Comparison of ENCODE assay signal across 14 cellular contexts in the genomic region with DNA sequence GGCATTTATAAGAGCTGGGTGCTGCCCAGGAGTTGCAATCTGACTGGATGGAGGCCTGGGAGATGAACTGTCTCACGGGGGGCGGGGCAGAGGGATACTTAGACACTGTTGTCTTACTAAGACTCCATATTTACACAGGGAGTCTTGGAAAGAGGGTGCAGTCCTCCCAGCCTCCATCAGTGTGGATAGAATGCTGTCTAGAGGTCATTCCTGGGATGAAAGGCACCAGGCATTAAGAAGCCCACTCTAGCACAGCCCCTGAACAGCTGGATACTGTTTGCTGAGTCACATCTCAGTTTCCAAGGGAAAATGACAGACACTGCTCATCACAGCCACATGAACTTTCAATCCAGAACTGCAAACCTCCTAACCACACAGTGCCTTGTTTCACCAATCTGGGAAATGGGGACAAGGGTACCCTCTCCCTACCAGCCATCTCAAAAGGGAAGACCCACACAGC. TPM values are rescaled to one million over a fixed set of nuclear protein-coding genes. Genes with fewer than 3 reads are reported as not detected.
DNase-seq lines count a peak whose midpoint lies in the region; ATAC-seq and TF ChIP-seq lines count a peak whose summit lies in the region.
"Had no signal": no experiment of that assay in that cellular context is flagged by ENCODE, and none has a peak within 500 bp of the region (broad histone marks: within the 10 kb centered on the region; RNA-seq: fewer than 3 reads in every experiment).

No MANE protein-coding gene starts in this region.

- H3K27me3 ChIP-seq in MG63, result no peaks in the 10 kb centered on the region

- H3K27me3 Mint-ChIP-seq in stimulated activated naive CD8-positive, alpha-beta T cell treated with anti-CD3 and anti-CD28 coated beads, Interleukin-15, Interleukin-2, amounts not matched to agents 100 ng/mL and 50 ng/mL, for 24 hours, result no peaks in the 10 kb centered on the region
- no peaks in the 10 kb centered on the region for H3K27me3 Mint-ChIP-seq in stimulated activated naive CD8-positive, alpha-beta T cell treated with anti-CD3 and anti-CD28 coated beads, Interleukin-15, amount 100 ng/mL, for 72 hours

- H3K9me3 Mint-ChIP-seq in stimulated activated naive CD8-positive, alpha-beta T cell treated with anti-CD3 and anti-CD28 coated beads, Interleukin-15, Interleukin-2, amounts not matched to agents 100 ng/mL and 50 ng/mL, for 24 hours, result no peaks in the 10 kb centered on the region
- H3K9me3 Mint-ChIP-seq in stimulated activated naive CD8-positive, alpha-beta T cell treated with anti-CD3 and anti-CD28 coated beads, Interleukin-15, amount 100 ng/mL, for 72 hours, result no peaks in the 10 kb centered on the region

- H3K27ac ChIP-seq in coronary artery, result no peak overlapping the region
- H3K27ac ChIP-seq: lower lobe of right lung had no signal

- no peaks in the 10 kb centered on the region for H3K36me3 ChIP-seq in MG63

- H3K36me3 Mint-ChIP-seq in stimulated activated naive CD8-positive, alpha-beta T cell treated with anti-CD3 and anti-CD28 coated beads, Interleukin-15, Interleukin-2, amounts not matched to agents 100 ng/mL and 50 ng/mL, for 24 hours (ENCODE audit: low read depth), result peaks cover 15% of the 10 kb centered on the region

- H3K4me1 Mint-ChIP-seq in stimulated activated naive CD8-positive, alpha-beta T cell treated with anti-CD3 and anti-CD28 coated beads, Interleukin-15, Interleukin-2, amounts not matched to agents 100 ng/mL and 50 ng/mL, for 24 hours (ENCODE audit: low read depth), result peaks cover 58% of the 10 kb centered on the region
- H3K4me1 Mint-ChIP-seq in stimulated activated naive CD8-positive, alpha-beta T cell treated with anti-CD3 and anti-CD28 coated beads, Interleukin-15, amount 100 ng/mL, for 72 hours, result peaks cover 78% of the 10 kb centered on the region

- ATAC-seq in stimulated activated naive CD8-positive, alpha-beta T cell treated with anti-CD3 and anti-CD28 coated beads, Interleukin-15, amount 100 ng/mL, for 72 hours, result no peak
- no peak for ATAC-seq in GM21619 (IDR thresholded peaks at IDR 0.05; ENCODE audit: unreplicated experiment)
- ATAC-seq: lower lobe of right lung had no signal

- H3K4me3 ChIP-seq in astrocyte of the spinal cord (ENCODE audit: low read depth, low read length), result no peak overlapping the region
- H3K4me3 ChIP-seq in coronary artery, result no peak overlapping the region
- no peak overlapping the region for H3K4me3 ChIP-seq in MG63
- H3K4me3 ChIP-seq: lower lobe of right lung had no signal

- TF ChIP-seq CTCF in astrocyte of the spinal cord (IDR thresholded peaks at IDR 0.05; ENCODE audit: low read depth, low read length) (no peak), coronary artery (IDR thresholded peaks at IDR 0.05) (no peak)

- in situ Hi-C loops in astrocyte of the spinal cord (cut with HindIII; ENCODE audit: low sequenced_read_pairs), result no loop called here

- no peaks in the 10 kb centered on the region for H3K9me3 ChIP-seq in MG63
- H3K9me3 ChIP-seq: lower lobe of right lung had no signal

- H3K27ac Mint-ChIP-seq in stimulated activated naive CD8-positive, alpha-beta T cell treated with anti-CD3 and anti-CD28 coated beads, Interleukin-15, Interleukin-2, amounts not matched to agents 100 ng/mL and 50 ng/mL, for 24 hours, result peak overlapping the region; percentile 19
- peak overlapping the region in 1 of 2 donors; percentile 47 for H3K27ac Mint-ChIP-seq in stimulated activated naive CD8-positive, alpha-beta T cell treated with anti-CD3 and anti-CD28 coated beads, Interleukin-15, amount 100 ng/mL, for 72 hours

- no peak overlapping the region for H3K4me3 Mint-ChIP-seq in stimulated activated naive CD8-positive, alpha-beta T cell treated with anti-CD3 and anti-CD28 coated beads, Interleukin-15, Interleukin-2, amounts not matched to agents 100 ng/mL and 50 ng/mL, for 24 hours
- H3K4me3 Mint-ChIP-seq in stimulated activated naive CD8-positive, alpha-beta T cell treated with anti-CD3 and anti-CD28 coated beads, Interleukin-15, amount 100 ng/mL, for 72 hours, result no peak overlapping the region

- no peak for DNase-seq in stimulated activated naive CD8-positive, alpha-beta T cell treated with anti-CD3 and anti-CD28 coated beads, Interleukin-15, amount 100 ng/mL, for 72 hours
- DNase-seq in astrocyte of the spinal cord (ENCODE audit: low read depth, low spot score), result peak; percentile 8
- DNase-seq in myocyte (ENCODE audit: low read depth), result peak; percentile 20
- DNase-seq in coronary artery (ENCODE audit: low spot score), result no peak
- DNase-seq in MG63, result no peak
- no peak for DNase-seq in HT-29 (ENCODE audit: low spot score)
- DNase-seq: activated CD4-positive, CD25-positive, alpha-beta regulatory T cell treated with anti-CD3 and anti-CD28 coated beads, Interleukin-2, amount 50 U/mL, for 72 hours; amygdala; cortex of kidney; lower lobe of right lung; occipital lobe; small intestine had no signal

RNA-seq across cellular contexts. Expression of a gene that starts 43.3 kb away (rescaled TPM):
- total RNA-seq in myocyte, result 15.3 and 21.8 TPM in 2 replicates
- 47.8 TPM for polyA plus RNA-seq in myocyte (2012)
- total RNA-seq in MG63 (2014; rRNA removed; shearing (Covaris generic); ENCODE audit: low replicate concordance), result 15.9 and 40.6 TPM in 2 replicates
- total RNA-seq in HT-29 (2014; rRNA removed; shearing (Covaris generic)), result 15.5 and 18.2 TPM in 2 replicates

Comparison
In these comparisons a context has a peak if more than half of its experiments do, and no peak if none do; other contexts are left out.
1. DNase-seq: peak in astrocyte of the spinal cord (single experiment) and myocyte (single experiment); none in stimulated activated naive CD8-positive, alpha-beta T cell treated with anti-CD3 and anti-CD28 coated beads, Interleukin-15, amount 100 ng/mL, for 72 hours (0 of 2), coronary artery (single experiment), MG63 (single experiment) and HT-29 (single experiment).